Comparison of ENCODE assay signal across 13 cellular contexts in genomic region chr1:217718873-217719272, GRCh38.
DNase-seq lines count a peak whose midpoint lies in the region; ATAC-seq and TF ChIP-seq lines count a peak whose summit lies in the region.
"Had no signal": no experiment of that assay in that cellular context is flagged by ENCODE, and none has a peak within 500 bp of the region (broad histone marks: within the 10 kb centered on the region; RNA-seq: fewer than 3 reads in every experiment).

No MANE protein-coding gene starts in this region.

- H3K4me1 ChIP-seq in PC-3 (ENCODE audit: insufficient read depth, low read length): peaks cover 11% of the 10 kb centered on the region
- H3K4me1 ChIP-seq: lower lobe of right lung, tibial nerve had no signal

- no peak overlapping the region for H2AFZ ChIP-seq in PC-3 (ENCODE audit: low read length)

- no TSS peak for BruUV-seq in PC-3 (replicated peaks; lab: Mats Ljungman, UMichigan)

- H3K36me3 Mint-ChIP-seq in activated CD4-positive, alpha-beta T cell treated with anti-CD3 and anti-CD28 coated beads for 36 hours (ENCODE audit: low read depth): no peaks in the 10 kb centered on the region

- no peak overlapping the region for H3K27ac ChIP-seq in PC-3 (ENCODE audit: low read length)
- H3K27ac ChIP-seq: lower lobe of right lung, tibial nerve had no signal

- no peaks in the 10 kb centered on the region for H3K9me3 ChIP-seq in PC-3 (ENCODE audit: low read length)
- H3K9me3 ChIP-seq: lower lobe of right lung, tibial nerve had no signal

- H3K79me2 ChIP-seq in PC-3 (ENCODE audit: low read length): no peaks in the 10 kb centered on the region

- no peaks in the 10 kb centered on the region for H3F3A ChIP-seq in PC-3 (ENCODE audit: low read length, unreplicated experiment)

- no peak overlapping the region for H3K4me3 Mint-ChIP-seq in activated CD4-positive, alpha-beta T cell treated with anti-CD3 and anti-CD28 coated beads for 36 hours
- H3K4me3 Mint-ChIP-seq: activated T-helper 1 cell treated with anti-CD3 and anti-CD28 coated beads, Interleukin-12 subunit alpha, Interleukin-12 subunit beta, Interleukin-2, Interleukin-4 antibody, amounts not matched to agents 30 ng/mL and 10 ng/mL and 1 ng/mL, durations not matched to agents 14 hours and 24 hours and 36 hours had no signal

- no peak overlapping the region for H3K4me3 ChIP-seq in PC-3 (ENCODE audit: low read length)
- H3K4me3 ChIP-seq: lower lobe of right lung, tibial nerve had no signal

- H3K9me3 Mint-ChIP-seq in activated CD4-positive, alpha-beta T cell treated with anti-CD3 and anti-CD28 coated beads for 36 hours (ENCODE audit: low read depth): no peaks in the 10 kb centered on the region
- H3K9me3 Mint-ChIP-seq: activated T-helper 1 cell treated with anti-CD3 and anti-CD28 coated beads, Interleukin-12 subunit alpha, Interleukin-12 subunit beta, Interleukin-2, Interleukin-4 antibody, amounts not matched to agents 30 ng/mL and 10 ng/mL and 1 ng/mL, durations not matched to agents 14 hours and 24 hours and 36 hours had no signal

- peak; percentile 56 for TF ChIP-seq CTCF in PC-3 (conservative IDR thresholded peaks at IDR 0.05; ENCODE audit: low read depth, low read length)

- no peaks in the 10 kb centered on the region for H3K4me1 Mint-ChIP-seq in activated CD4-positive, alpha-beta T cell treated with anti-CD3 and anti-CD28 coated beads for 36 hours

- POLR2A ChIA-PET in PC-3 (lab: Charles Lee; ENCODE audit: unreplicated experiment): interaction anchor here (0.5 kb wide), 1 partner anchor 642 kb away, joined by 3 read pairs; no protein-coding TSS in a partner anchor
- POLR2A ChIA-PET in activated CD4-positive, alpha-beta T cell treated with anti-CD3 and anti-CD28 coated beads for 36 hours (lab: Charles Lee): no interaction called here

- DNase-seq in AG20443 (ENCODE audit: low spot score): peak; percentile 16
- peak; percentile 74 for DNase-seq in PC-3
- peak; percentile 49 for DNase-seq in glomerular visceral epithelial cell (ENCODE audit: extremely low spot score)
- no peak for DNase-seq in NCI-H2196 (lab: John Stamatoyannopoulos, UW; ENCODE audit: unreplicated experiment)
- no peak for DNase-seq in activated CD4-positive, alpha-beta T cell treated with anti-CD3 and anti-CD28 coated beads for 36 hours
- DNase-seq in globus pallidus (ENCODE audit: low spot score): no peak
- DNase-seq: lower lobe of right lung, NCI-H1092 treated with DMSO at 0.1 percent for 48 hours had no signal

- no peaks in the 10 kb centered on the region for H3K27me3 ChIP-seq in PC-3 (ENCODE audit: low read length)
- H3K27me3 ChIP-seq: tibial nerve had no signal

- no peak overlapping the region for H3K4me2 ChIP-seq in PC-3 (ENCODE audit: low read length)

- intact Hi-C loops in PC-3 (cut with micrococcal nuclease): no loop called here
- intact Hi-C loops in activated CD4-positive, alpha-beta T cell treated with anti-CD3 and anti-CD28 coated beads for 36 hours (cut with DNase I, micrococcal nuclease): no loop called here

- no peak overlapping the region for H3K27ac Mint-ChIP-seq in activated CD4-positive, alpha-beta T cell treated with anti-CD3 and anti-CD28 coated beads for 36 hours
- H3K27ac Mint-ChIP-seq: activated T-helper 1 cell treated with anti-CD3 and anti-CD28 coated beads, Interleukin-12 subunit alpha, Interleukin-12 subunit beta, Interleukin-2, Interleukin-4 antibody, amounts not matched to agents 30 ng/mL and 10 ng/mL and 1 ng/mL, durations not matched to agents 14 hours and 24 hours and 36 hours had no signal

- CTCF ChIA-PET in PC-3 (lab: Charles Lee): no interaction called here
- CTCF ChIA-PET in activated CD4-positive, alpha-beta T cell treated with anti-CD3 and anti-CD28 coated beads for 36 hours (lab: Charles Lee): no interaction called here

- ATAC-seq in GM21576 (IDR thresholded peaks at IDR 0.05; ENCODE audit: unreplicated experiment) (peak; percentile 51), PC-3 (no peak; the same call in 1 of the 2 replicates), HG02981 (IDR thresholded peaks at IDR 0.05; ENCODE audit: unreplicated experiment) (no peak)
- no peak for ATAC-seq in activated CD4-positive, alpha-beta T cell treated with anti-CD3 and anti-CD28 coated beads for 36 hours
- ATAC-seq: lower lobe of right lung had no signal

- H3K27me3 Mint-ChIP-seq in activated CD4-positive, alpha-beta T cell treated with anti-CD3 and anti-CD28 coated beads for 36 hours: no peaks in the 10 kb centered on the region
- H3K27me3 Mint-ChIP-seq: progenitor cell of endocrine pancreas had no signal

- H4K20me1 ChIP-seq in PC-3 (ENCODE audit: low read length): no peaks in the 10 kb centered on the region

- H3K9ac ChIP-seq in PC-3 (ENCODE audit: low read length): no peak overlapping the region

- no peaks in the 10 kb centered on the region for H3K36me3 ChIP-seq in PC-3 (ENCODE audit: low read depth, low read length)
- H3K36me3 ChIP-seq: lower lobe of right lung, tibial nerve had no signal

- no peaks in the 10 kb centered on the region for H3K9me2 ChIP-seq in PC-3 (replicated peaks; ENCODE audit: low read length)

Comparison
In these comparisons a context has a peak if more than half of its experiments do, and no peak if none do; other contexts are left out.
1. DNase-seq: peak in AG20443 (single experiment), PC-3 (single experiment) and glomerular visceral epithelial cell (single experiment); none in NCI-H2196 (single experiment), activated CD4-positive, alpha-beta T cell treated with anti-CD3 and anti-CD28 coated beads for 36 hours (single experiment) and globus pallidus (single experiment).